29 cellular contexts compared by ENCODE assay signal in genomic region chr2:71291398-71291797, GRCh38. TPM values are rescaled to one million over a fixed set of nuclear protein-coding genes. Genes with fewer than 3 reads are reported as not detected.
DNase-seq lines count a peak whose midpoint lies in the region; ATAC-seq and TF ChIP-seq lines count a peak whose summit lies in the region.
"Had no signal": no experiment of that assay in that cellular context is flagged by ENCODE, and none has a peak within 500 bp of the region (broad histone marks: within the 10 kb centered on the region; RNA-seq: fewer than 3 reads in every experiment).

No MANE protein-coding gene starts in this region.

- no peaks in the 10 kb centered on the region for H3K27me3 ChIP-seq in MG63
- H3K27me3 ChIP-seq in osteoblast (ENCODE audit: insufficient read depth, low read length) = no peaks in the 10 kb centered on the region
- H3K27me3 ChIP-seq: adrenal gland, spleen had no signal

- DNase-seq in AG20443 (ENCODE audit: low spot score) = peak; percentile 69
- peak; percentile 39 for DNase-seq in MG63
- DNase-seq in fibroblast of mammary gland (ENCODE audit: low read depth) = peak; percentile 15
- DNase-seq in osteoblast (ENCODE audit: insufficient read length, low spot score, missing footprints) = no peak
- no peak for DNase-seq in GF-D8 (lab: John Stamatoyannopoulos, UW)
- no peak for DNase-seq in SIG-M5 (lab: John Stamatoyannopoulos, UW)
- DNase-seq in activated CD4-positive, CD25-positive, alpha-beta regulatory T cell treated with anti-CD3 and anti-CD28 coated beads, Interleukin-2, amount 50 U/mL, for 72 hours = no peak
- no peak for DNase-seq in natural killer cell treated with Interleukin-12 subunit alpha and Interleukin-12 subunit beta and Interleukin-15 and Interleukin-18, amount 100 ng/mL, for 72 hours (ENCODE audit: low spot score)
- DNase-seq: ACHN; activated CD4-positive, alpha-beta T cell treated with anti-CD3 and anti-CD28 coated beads for 36 hours; activated naive CD4-positive, alpha-beta T cell; activated T-cell treated with anti-CD3 and anti-CD28 coated beads, Interleukin-2, amount 50 U/mL, for 4 hours; adrenal gland; foreskin melanocyte; HCEC 1CT; Kasumi-1; mesenchymal stem cell; NCI-H1048; NCI-H187; NCI-H226; NCI-H748 treated with DMSO at 0.1 percent for 48 hours; occipital lobe; spleen; stimulated activated CD4-positive, alpha-beta T cell treated with anti-CD3 and anti-CD28 coated beads, Interleukin-2, amount 100 ng/mL, for 48 hours had no signal

- H3K79me2 ChIP-seq in osteoblast (ENCODE audit: insufficient read depth, low read length) = no peaks in the 10 kb centered on the region

- no peaks in the 10 kb centered on the region for H3K9me3 Mint-ChIP-seq in natural killer cell treated with Interleukin-12 subunit alpha and Interleukin-12 subunit beta and Interleukin-15 and Interleukin-18, amount 100 ng/mL, for 72 hours
- H3K9me3 Mint-ChIP-seq: activated T-cell treated with anti-CD3 and anti-CD28 coated beads, Interleukin-2, amount 50 U/mL, for 4 hours; stimulated activated memory B cell treated with anti-CD40 and anti-IgM and Interleukin-4, amounts not matched to agents 10 μg/mL and 1 μg/mL and 100 μg/mL, for 72 hours; T-helper 1 cell treated with Interleukin-12 subunit alpha and Interleukin-12 subunit beta and Interleukin-4 antibody, amounts not matched to agents 30 μg/mL and 1 μg/mL, for 36 hours had no signal

- H3K4me1 Mint-ChIP-seq in natural killer cell treated with Interleukin-12 subunit alpha and Interleukin-12 subunit beta and Interleukin-15 and Interleukin-18, amount 100 ng/mL, for 72 hours (ENCODE audit: low read depth in 2 of 2) = no peaks in the 10 kb centered on the region
- H3K4me1 Mint-ChIP-seq: activated CD4-positive, alpha-beta T cell treated with anti-CD3 and anti-CD28 coated beads for 36 hours; stimulated activated memory B cell treated with anti-CD40 and anti-IgM and Interleukin-4, amounts not matched to agents 10 μg/mL and 1 μg/mL and 100 μg/mL, for 72 hours had no signal

- H3K4me3 Mint-ChIP-seq in natural killer cell treated with Interleukin-12 subunit alpha and Interleukin-12 subunit beta and Interleukin-15 and Interleukin-18, amount 100 ng/mL, for 72 hours = no peak overlapping the region
- H3K4me3 Mint-ChIP-seq: activated CD4-positive, alpha-beta T cell treated with anti-CD3 and anti-CD28 coated beads for 36 hours; activated T-cell treated with anti-CD3 and anti-CD28 coated beads, Interleukin-2, amount 50 U/mL, for 4 hours; stimulated activated memory B cell treated with anti-CD40 and anti-IgM and Interleukin-4, amounts not matched to agents 10 μg/mL and 1 μg/mL and 100 μg/mL, for 72 hours; T-helper 1 cell treated with Interleukin-12 subunit alpha and Interleukin-12 subunit beta and Interleukin-4 antibody, amounts not matched to agents 30 μg/mL and 1 μg/mL, for 36 hours had no signal

- no peaks in the 10 kb centered on the region for H3K36me3 ChIP-seq in MG63
- H3K36me3 ChIP-seq in osteoblast (ENCODE audit: insufficient read depth, low read length) = no peaks in the 10 kb centered on the region
- H3K36me3 ChIP-seq: adrenal gland, spleen had no signal

- peak overlapping the region; percentile 54 for H2AFZ ChIP-seq in osteoblast (ENCODE audit: low read length)

- TF ChIP-seq CTCF in fibroblast of mammary gland (conservative IDR thresholded peaks at IDR 0.05; ENCODE audit: control insufficient read depth, insufficient read depth, low read depth, low read length) = no peak
- no peak for TF ChIP-seq CTCF in osteoblast (IDR thresholded peaks at IDR 0.05; ENCODE audit: extremely low read depth, low read depth, low read length)

- H3K27ac ChIP-seq in osteoblast (ENCODE audit: low read depth, low read length) = no peak overlapping the region
- H3K27ac ChIP-seq: adrenal gland, epithelial cell of prostate, HL-60, SK-N-MC, spleen had no signal

- H3K27ac Mint-ChIP-seq in natural killer cell treated with Interleukin-12 subunit alpha and Interleukin-12 subunit beta and Interleukin-15 and Interleukin-18, amount 100 ng/mL, for 72 hours = no peak overlapping the region
- H3K27ac Mint-ChIP-seq: activated CD4-positive, alpha-beta T cell treated with anti-CD3 and anti-CD28 coated beads for 36 hours; stimulated activated memory B cell treated with anti-CD40 and anti-IgM and Interleukin-4, amounts not matched to agents 10 μg/mL and 1 μg/mL and 100 μg/mL, for 72 hours; T-helper 1 cell treated with Interleukin-12 subunit alpha and Interleukin-12 subunit beta and Interleukin-4 antibody, amounts not matched to agents 30 μg/mL and 1 μg/mL, for 36 hours had no signal

- H3K4me1 ChIP-seq in osteoblast (ENCODE audit: insufficient read depth, low read length) = peaks cover 3% of the 10 kb centered on the region
- H3K4me1 ChIP-seq: adrenal gland, spleen had no signal

- peaks cover 0 to 5% of the 10 kb centered on the region in 2 donors for H3K27me3 Mint-ChIP-seq in natural killer cell treated with Interleukin-12 subunit alpha and Interleukin-12 subunit beta and Interleukin-15 and Interleukin-18, amount 100 ng/mL, for 72 hours
- H3K27me3 Mint-ChIP-seq: activated CD4-positive, alpha-beta T cell treated with anti-CD3 and anti-CD28 coated beads for 36 hours; stimulated activated memory B cell treated with anti-CD40 and anti-IgM and Interleukin-4, amounts not matched to agents 10 μg/mL and 1 μg/mL and 100 μg/mL, for 72 hours had no signal

- no peaks in the 10 kb centered on the region for H4K20me1 ChIP-seq in osteoblast (ENCODE audit: insufficient read depth, low read length)

- no peak for ATAC-seq in natural killer cell treated with Interleukin-12 subunit alpha and Interleukin-12 subunit beta and Interleukin-15 and Interleukin-18, amount 100 ng/mL, for 72 hours
- ATAC-seq: activated CD4-positive, alpha-beta T cell treated with anti-CD3 and anti-CD28 coated beads for 36 hours; activated T-cell treated with anti-CD3 and anti-CD28 coated beads, Interleukin-2, amount 50 U/mL, for 4 hours; stimulated activated memory B cell treated with anti-CD40 and anti-IgM and Interleukin-4, amounts not matched to agents 10 μg/mL and 1 μg/mL and 100 μg/mL, for 72 hours had no signal

- H3K4me3 ChIP-seq in MG63 (no peak overlapping the region), fibroblast of mammary gland (ENCODE audit: control insufficient read depth, low read depth, low read length) (no peak overlapping the region), osteoblast (ENCODE audit: insufficient read depth, low read length) (no peak overlapping the region)
- H3K4me3 ChIP-seq: adrenal gland, SK-N-MC, spleen had no signal

- H3K36me3 Mint-ChIP-seq in natural killer cell treated with Interleukin-12 subunit alpha and Interleukin-12 subunit beta and Interleukin-15 and Interleukin-18, amount 100 ng/mL, for 72 hours = no peaks in the 10 kb centered on the region
- H3K36me3 Mint-ChIP-seq: stimulated activated memory B cell treated with anti-CD40 and anti-IgM and Interleukin-4, amounts not matched to agents 10 μg/mL and 1 μg/mL and 100 μg/mL, for 72 hours had no signal

- no peaks in the 10 kb centered on the region for H3K9me3 ChIP-seq in MG63
- H3K9me3 ChIP-seq in osteoblast (ENCODE audit: low read depth, low read length) = no peaks in the 10 kb centered on the region
- H3K9me3 ChIP-seq: adrenal gland, spleen had no signal

- H3K4me2 ChIP-seq in osteoblast (ENCODE audit: insufficient read depth, low read length) = peak overlapping the region; percentile 37

RNA-seq across cellular contexts. Expression of gene ZNF638, which starts 40.2 kb away (rescaled TPM):
- 40.0 and 48.4 TPM in 2 replicates for total RNA-seq in MG63 (2014; rRNA removed; shearing (Covaris generic); ENCODE audit: low replicate concordance)
- total RNA-seq in osteoblast = 148 and 152 TPM in 2 replicates
- total RNA-seq in natural killer cell treated with Interleukin-12 subunit alpha and Interleukin-12 subunit beta and Interleukin-15 and Interleukin-18, amount 100 ng/mL, for 72 hours = 100 to 1,000 TPM; 104 to 135 TPM

Comparison
In these comparisons a context has a peak if more than half of its experiments do, and no peak if none do; other contexts are left out.
1. DNase-seq: peak in AG20443 (single experiment), MG63 (single experiment) and fibroblast of mammary gland (single experiment); none in osteoblast (single experiment), GF-D8 (single experiment), SIG-M5 (single experiment), activated CD4-positive, CD25-positive, alpha-beta regulatory T cell treated with anti-CD3 and anti-CD28 coated beads, Interleukin-2, amount 50 U/mL, for 72 hours (single experiment) and natural killer cell treated with Interleukin-12 subunit alpha and Interleukin-12 subunit beta and Interleukin-15 and Interleukin-18, amount 100 ng/mL, for 72 hours (single experiment).